ENCODE assay signal across 9 cellular contexts in genomic region chr20:38298768-38299288, GRCh38. TPM values are rescaled to one million over a fixed set of nuclear protein-coding genes. Genes with fewer than 3 reads are reported as not detected.
DNase-seq lines count a peak whose midpoint lies in the region; ATAC-seq and TF ChIP-seq lines count a peak whose summit lies in the region.
"Had no signal": no experiment of that assay in that cellular context is flagged by ENCODE, and none has a peak within 500 bp of the region (broad histone marks: within the 10 kb centered on the region; RNA-seq: fewer than 3 reads in every experiment).

No MANE protein-coding gene starts in this region.

- H3K9me3 ChIP-seq in ascending aorta = no peaks in the 10 kb centered on the region
- H3K9me3 ChIP-seq in heart right ventricle = no peaks in the 10 kb centered on the region
- no peaks in the 10 kb centered on the region for H3K9me3 ChIP-seq in trophoblast cell (ENCODE audit: insufficient read depth, low read depth, low read length)

- no peak overlapping the region for H3K18ac ChIP-seq in trophoblast cell (ENCODE audit: low read length)

- H3K36me3 ChIP-seq in ascending aorta (no peaks in the 10 kb centered on the region), heart right ventricle (no peaks in the 10 kb centered on the region), trophoblast cell (ENCODE audit: control insufficient read depth in 1 of 2, insufficient read depth in 2 of 2, low read length in 2 of 2) (no peaks in the 10 kb centered on the region)

- H2AFZ ChIP-seq in trophoblast cell (ENCODE audit: insufficient read depth, low read length, poor library complexity) = no peak overlapping the region

- no peak overlapping the region for H3K4me2 ChIP-seq in trophoblast cell (ENCODE audit: low read length)

- H3K4me3 ChIP-seq in ascending aorta (peak overlapping the region in 1 of 2 donors; percentile 29), heart right ventricle (no peak overlapping the region), trophoblast cell (ENCODE audit: low read depth, low read length) (no peak overlapping the region)

- H4K91ac ChIP-seq in trophoblast cell (ENCODE audit: low read depth, low read length) = peak overlapping the region; percentile 41

- no peak overlapping the region for H2BK12ac ChIP-seq in trophoblast cell (ENCODE audit: low read length)

- no peaks in the 10 kb centered on the region for H3K27me3 ChIP-seq in ascending aorta
- peaks cover 0 to 26% (median 8%) of the 10 kb centered on the region in 7 donors for H3K27me3 ChIP-seq in heart right ventricle
- no peaks in the 10 kb centered on the region for H3K27me3 ChIP-seq in trophoblast cell (ENCODE audit: insufficient read depth, low read length)

- no peak overlapping the region for H4K8ac ChIP-seq in trophoblast cell (ENCODE audit: low read depth, low read length)

- no peak overlapping the region for H4K12ac ChIP-seq in trophoblast cell (ENCODE audit: low read depth, low read length)

- peaks cover 2% of the 10 kb centered on the region for H3K79me1 ChIP-seq in trophoblast cell (ENCODE audit: low read length)

- no peak overlapping the region for H2BK5ac ChIP-seq in trophoblast cell (ENCODE audit: low read depth, low read length, poor library complexity)

- H2AK5ac ChIP-seq in trophoblast cell (ENCODE audit: low read length) = no peak overlapping the region

- H3K23ac ChIP-seq in trophoblast cell (ENCODE audit: low read length) = no peak overlapping the region

- H3K27ac ChIP-seq in ascending aorta (peak overlapping the region; percentile 84 to 88), heart right ventricle (peak overlapping the region; percentile 45 to 85 (median 67)), trophoblast cell (ENCODE audit: low read depth, low read length) (no peak overlapping the region)

- TF ChIP-seq CTCF in ascending aorta (IDR thresholded peaks at IDR 0.05) (no peak), heart right ventricle (IDR thresholded peaks at IDR 0.05) (no peak)

- no peak overlapping the region for H3K9ac ChIP-seq in trophoblast cell (ENCODE audit: low read length)

- H3K4ac ChIP-seq in trophoblast cell (ENCODE audit: low read depth, low read length) = no peak overlapping the region

- WGBS in heart right ventricle, 2 donors = 32 to 38% methylated on average over 13 of the region's 13 CpGs
- no CpG with 5 or more reads among the region's 13 CpGs for WGBS in trophoblast cell (ENCODE audit: extremely low coverage, insufficient coverage, insufficient read length)

- ATAC-seq in heart right ventricle = peak; percentile 88 to 96 (median 93)
- ATAC-seq in GM18867 (IDR thresholded peaks at IDR 0.05; ENCODE audit: unreplicated experiment) = no peak

- H2BK120ac ChIP-seq in trophoblast cell (ENCODE audit: insufficient read depth, low read length, poor library complexity) = no peak overlapping the region

- DNase-seq in C1 segment of cervical spinal cord (lab: John Stamatoyannopoulos, UW) = peak in 12 of 14 donors; percentile 12 to 79 (median 36)
- peak; percentile 60 to 93 for DNase-seq in ascending aorta (ENCODE audit: low spot score in 2 of 2)
- peak; percentile 75 to 79 for DNase-seq in heart right ventricle
- peak in 1 of 2 donors; percentile 8 for DNase-seq in trophoblast cell
- DNase-seq in HCEC 1CT = no peak
- DNase-seq in NCI-H774 (lab: John Stamatoyannopoulos, UW) = no peak
- DNase-seq in NCI-H82 treated with DMSO at 0.1 percent for 48 hours (lab: John Stamatoyannopoulos, UW; ENCODE audit: unreplicated experiment) = no peak
- DNase-seq: stimulated activated CD4-positive, alpha-beta T cell treated with anti-CD3 and anti-CD28 coated beads, Interleukin-4, amount 100 ng/mL, for 4 hours had no signal

- H3K14ac ChIP-seq in trophoblast cell (ENCODE audit: low read length) = no peak overlapping the region

- H3K79me2 ChIP-seq in trophoblast cell (ENCODE audit: control insufficient read depth, insufficient read depth, low read length, poor library complexity) = no peaks in the 10 kb centered on the region

- H3K4me1 ChIP-seq in ascending aorta (peaks cover 5 to 10% of the 10 kb centered on the region in 2 donors), heart right ventricle (peaks cover 0 to 40% (median 9%) of the 10 kb centered on the region in 9 donors), trophoblast cell (ENCODE audit: control insufficient read depth in 1 of 2, insufficient read depth in 2 of 2, low read length in 2 of 2) (peaks cover 11 to 12% of the 10 kb centered on the region in 2 experiments)

- intact Hi-C loops in ascending aorta (cut with DNase I) (loop anchor here (5.0 to 10.0 kb wide), 2 partner anchors 52 to 244 kb away; no protein-coding TSS in a partner anchor), heart right ventricle (cut with DNase I) (loop anchor here in 1 of 10 donors (5.0 kb wide), 1 partner anchor 42 kb away; no protein-coding TSS in a partner anchor)

RNA-seq across cellular contexts. Expression of gene BPI, which starts 5.1 kb away (rescaled TPM):
- total RNA-seq in ascending aorta (not detected), heart right ventricle (1 to 10 TPM in 1 of 10 donors, under 1 TPM in 3, not detected in 6; 0.15 to 1.6 (median 0.18) TPM)
- polyA plus RNA-seq in heart right ventricle = under 1 TPM in 1 of 2 donors, not detected in 1; 0.01 TPM
- polyA plus RNA-seq in trophoblast cell (2013) = not detected in 2 replicates

RNA-seq across cellular contexts. Expression of gene KIAA1755, which starts 38.3 kb away (rescaled TPM):
- total RNA-seq in ascending aorta (15.2 TPM), heart right ventricle (1 to 10 TPM; 2.7 to 7.7 (median 5.2) TPM)
- polyA plus RNA-seq in heart right ventricle = 1 to 10 TPM; 2.9 to 6.2 TPM
- 0.30 and 0.32 TPM in 2 replicates for polyA plus RNA-seq in trophoblast cell (2013)

RNA-seq across cellular contexts. Expression of gene LBP, which starts 47.5 kb away (rescaled TPM):
- total RNA-seq in ascending aorta (18.8 TPM), heart right ventricle (1 to 10 TPM in 1 of 10 donors, under 1 TPM in 4, not detected in 5; 0.17 to 3.5 (median 0.23) TPM)
- polyA plus RNA-seq in heart right ventricle = 1 to 10 TPM in 1 of 2 donors, under 1 TPM in 1; 0.37 to 1.3 TPM
- polyA plus RNA-seq in trophoblast cell (2013) = 0.40 and 0.51 TPM in 2 replicates

Comparison
In these comparisons a context has a peak if more than half of its experiments do, and no peak if none do; other contexts are left out.
1. DNase-seq: peak in C1 segment of cervical spinal cord (12 of 14), ascending aorta (2 of 2) and heart right ventricle (2 of 2); none in HCEC 1CT (single experiment), NCI-H774 (single experiment) and NCI-H82 treated with DMSO at 0.1 percent for 48 hours (single experiment).